8 cellular contexts compared by ENCODE assay signal in genomic region chr7:150876817-150877526, GRCh38. TPM values are rescaled to one million over a fixed set of nuclear protein-coding genes. Genes with fewer than 3 reads are reported as not detected.
DNase-seq lines count a peak whose midpoint lies in the region; ATAC-seq and TF ChIP-seq lines count a peak whose summit lies in the region.

No MANE protein-coding gene starts in this region.

- H4K91ac ChIP-seq in trophoblast cell (ENCODE audit: low read depth, low read length), result no peak overlapping the region

- H2BK12ac ChIP-seq in trophoblast cell (ENCODE audit: low read length), result no peak overlapping the region

- H3K4me3 ChIP-seq in Karpas-422 (ENCODE audit: low read length) (no peak overlapping the region), PC-3 (ENCODE audit: low read length) (no peak overlapping the region), trophoblast cell (ENCODE audit: low read depth, low read length) (no peak overlapping the region)

- no peak overlapping the region for H3K18ac ChIP-seq in trophoblast cell (ENCODE audit: low read length)

- H2AFZ ChIP-seq in Karpas-422 (ENCODE audit: low read length) (no peak overlapping the region), PC-3 (ENCODE audit: low read length) (no peak overlapping the region), trophoblast cell (ENCODE audit: insufficient read depth, low read length, poor library complexity) (peak overlapping the region; percentile 43)

- H2AK5ac ChIP-seq in trophoblast cell (ENCODE audit: low read length), result no peak overlapping the region

- H4K8ac ChIP-seq in trophoblast cell (ENCODE audit: low read depth, low read length), result peak overlapping the region; percentile 44

- no peaks in the 10 kb centered on the region for H3K36me3 ChIP-seq in Karpas-422 (ENCODE audit: insufficient read depth, low read length)
- H3K36me3 ChIP-seq in PC-3 (ENCODE audit: low read depth, low read length), result no peaks in the 10 kb centered on the region
- no peaks in the 10 kb centered on the region for H3K36me3 ChIP-seq in trophoblast cell (ENCODE audit: control insufficient read depth in 1 of 2, insufficient read depth in 2 of 2, low read length in 2 of 2)

- no peak overlapping the region for H3K27ac ChIP-seq in Karpas-422 (ENCODE audit: low read length)
- no peak overlapping the region for H3K27ac ChIP-seq in PC-3 (ENCODE audit: low read length)
- H3K27ac ChIP-seq in trophoblast cell (ENCODE audit: low read depth, low read length), result no peak overlapping the region

- BruUV-seq in PC-3 (replicated peaks; lab: Mats Ljungman, UMichigan), result no TSS peak

- no peak overlapping the region for H2BK5ac ChIP-seq in trophoblast cell (ENCODE audit: low read depth, low read length, poor library complexity)

- no CpG with 5 or more reads among the region's 19 CpGs for WGBS in trophoblast cell (ENCODE audit: extremely low coverage, insufficient coverage, insufficient read length)

- H3K27me3 ChIP-seq in Karpas-422 (ENCODE audit: low read length), result no peaks in the 10 kb centered on the region
- peaks cover 11% of the 10 kb centered on the region; the same call in 1 of the 2 replicates for H3K27me3 ChIP-seq in PC-3 (ENCODE audit: low read length)
- H3K27me3 ChIP-seq in trophoblast cell (ENCODE audit: insufficient read depth, low read length), result no peaks in the 10 kb centered on the region

- H3K4ac ChIP-seq in trophoblast cell (ENCODE audit: low read depth, low read length), result no peak overlapping the region

- POLR2A ChIA-PET in PC-3 (lab: Charles Lee; ENCODE audit: unreplicated experiment), result no interaction called here

- no peaks in the 10 kb centered on the region for H3K79me1 ChIP-seq in trophoblast cell (ENCODE audit: low read length)

- TF ChIP-seq CTCF in PC-3 (conservative IDR thresholded peaks at IDR 0.05; ENCODE audit: low read depth, low read length), result peak; percentile 72

- H3K4me1 ChIP-seq in Karpas-422 (ENCODE audit: low read length) (no peaks in the 10 kb centered on the region), PC-3 (ENCODE audit: insufficient read depth, low read length) (no peaks in the 10 kb centered on the region), trophoblast cell (ENCODE audit: control insufficient read depth in 1 of 2, insufficient read depth in 2 of 2, low read length in 2 of 2) (peaks cover 0 to 5% of the 10 kb centered on the region in 2 experiments)

- H3K4me2 ChIP-seq in Karpas-422 (ENCODE audit: low read depth, low read length, poor library complexity, severe bottlenecking) (no peak overlapping the region), PC-3 (ENCODE audit: low read length) (no peak overlapping the region), trophoblast cell (ENCODE audit: low read length) (peak overlapping the region; percentile 52)

- intact Hi-C loops in PC-3 (cut with micrococcal nuclease), result loop anchor here (1.0 kb wide), 1 partner anchor 99 kb away; no protein-coding TSS in a partner anchor

- H3K9ac ChIP-seq in Karpas-422 (ENCODE audit: low read length) (no peak overlapping the region), PC-3 (ENCODE audit: low read length) (no peak overlapping the region), trophoblast cell (ENCODE audit: low read length) (no peak overlapping the region)

- H4K20me1 ChIP-seq in Karpas-422 (ENCODE audit: insufficient read depth, low read depth, low read length), result no peaks in the 10 kb centered on the region
- no peaks in the 10 kb centered on the region for H4K20me1 ChIP-seq in PC-3 (ENCODE audit: low read length)

- ATAC-seq in PC-3, result peak; percentile 60
- ATAC-seq in GM18520 (IDR thresholded peaks at IDR 0.05; ENCODE audit: unreplicated experiment), result no peak
- no peak for ATAC-seq in HG03378 (IDR thresholded peaks at IDR 0.05; ENCODE audit: unreplicated experiment)

- CTCF ChIA-PET in PC-3 (lab: Charles Lee), result interaction anchor here (1.0 to 1.3 kb wide), 2 partner anchors 10 to 138 kb away, joined by 3 to 6 read pairs; no protein-coding TSS in a partner anchor

- H4K12ac ChIP-seq in trophoblast cell (ENCODE audit: low read depth, low read length), result no peak overlapping the region

- DNase-seq in DMS53 treated with DMSO at 0.1 percent for 48 hours (lab: John Stamatoyannopoulos, UW; ENCODE audit: unreplicated experiment) (peak; percentile 85), Karpas-422 (peak; percentile 76), PC-3 (peak; percentile 72), glomerular visceral epithelial cell (ENCODE audit: extremely low spot score) (peak; percentile 44), trophoblast cell (peak; percentile 56 to 83)
- peak; percentile 50 for DNase-seq in activated naive CD4-positive, alpha-beta T cell treated with Interleukin-2 at 50 U/mL for 16 hours

- H3K79me2 ChIP-seq in Karpas-422 (ENCODE audit: low read length) (no peaks in the 10 kb centered on the region), PC-3 (ENCODE audit: low read length) (no peaks in the 10 kb centered on the region), trophoblast cell (ENCODE audit: control insufficient read depth, insufficient read depth, low read length, poor library complexity) (no peaks in the 10 kb centered on the region)

- H3K9me3 ChIP-seq in Karpas-422 (ENCODE audit: low read length) (peaks cover 1% of the 10 kb centered on the region; the same call in 1 of the 2 replicates), PC-3 (ENCODE audit: low read length) (no peaks in the 10 kb centered on the region), trophoblast cell (ENCODE audit: insufficient read depth, low read depth, low read length) (no peaks in the 10 kb centered on the region)

- no peak overlapping the region for H3K23ac ChIP-seq in trophoblast cell (ENCODE audit: low read length)

- H2BK120ac ChIP-seq in trophoblast cell (ENCODE audit: insufficient read depth, low read length, poor library complexity), result no peak overlapping the region

- H3K9me2 ChIP-seq in Karpas-422 (replicated peaks; ENCODE audit: insufficient read depth, low read length), result no peaks in the 10 kb centered on the region
- H3K9me2 ChIP-seq in PC-3 (replicated peaks; ENCODE audit: low read length), result no peaks in the 10 kb centered on the region

- H3F3A ChIP-seq in PC-3 (ENCODE audit: low read length, unreplicated experiment), result no peaks in the 10 kb centered on the region

- no peak overlapping the region for H3K14ac ChIP-seq in trophoblast cell (ENCODE audit: low read length)

RNA-seq across cellular contexts. Expression of gene AOC1, which starts 24.7 kb away (rescaled TPM):
- not detected in 2 replicates for total RNA-seq in Karpas-422 (2014; rRNA removed; shearing (Covaris generic); ENCODE audit: low replicate concordance)
- total RNA-seq in PC-3 (2014; rRNA removed), result not detected in 2 replicates
- polyA plus RNA-seq in trophoblast cell (2013), result 0.18 and 0.21 TPM in 2 replicates
